Comparison of ENCODE assay signal across 10 cellular contexts in genomic region chr18:48930926-48931325, GRCh38. TPM values are rescaled to one million over a fixed set of nuclear protein-coding genes. Genes with fewer than 3 reads are reported as not detected.
DNase-seq lines count a peak whose midpoint lies in the region; FAIRE-seq and TF ChIP-seq lines count a peak whose summit lies in the region.
"Had no signal": no experiment of that assay in that cellular context is flagged by ENCODE, and none has a peak within 500 bp of the region (broad histone marks: within the 10 kb centered on the region; RNA-seq: fewer than 3 reads in every experiment).

No MANE protein-coding gene starts in this region.

- no peaks in the 10 kb centered on the region for H3K9me3 Mint-ChIP-seq in activated CD4-positive, alpha-beta T cell treated with anti-CD3 and anti-CD28 coated beads, Interleukin-2, amount 10 ng/mL, durations not matched to agents 7 days and 5 days
- H3K9me3 Mint-ChIP-seq in astrocyte (ENCODE audit: unreplicated experiment) (no peaks in the 10 kb centered on the region), type B pancreatic cell (no peaks in the 10 kb centered on the region)

- H3K56ac ChIP-seq in mesendoderm (ENCODE audit: low read length) = peak overlapping the region; percentile 35

- H3K79me2 ChIP-seq in astrocyte (ENCODE audit: insufficient read depth, low read length) (peaks cover 100% of the 10 kb centered on the region), mesendoderm (ENCODE audit: control insufficient read depth, insufficient read depth, low read length) (peaks cover 100% of the 10 kb centered on the region)

- H3K23ac ChIP-seq in mesendoderm (ENCODE audit: low read length) = no peak overlapping the region

- POLR2A ChIA-PET in activated CD4-positive, alpha-beta T cell treated with anti-CD3 and anti-CD28 coated beads, Interleukin-2, amount 10 ng/mL, durations not matched to agents 7 days and 5 days (lab: Charles Lee) = no interaction called here

- peaks cover 92% of the 10 kb centered on the region for H4K20me1 ChIP-seq in astrocyte (ENCODE audit: insufficient read depth, low read length)

- peaks cover 47% of the 10 kb centered on the region for H3K36me3 Mint-ChIP-seq in activated CD4-positive, alpha-beta T cell treated with anti-CD3 and anti-CD28 coated beads, Interleukin-2, amount 10 ng/mL, durations not matched to agents 7 days and 5 days (ENCODE audit: low read depth)
- H3K36me3 Mint-ChIP-seq in astrocyte (ENCODE audit: low read depth, unreplicated experiment) = peaks cover 29% of the 10 kb centered on the region
- peaks cover 18% of the 10 kb centered on the region for H3K36me3 Mint-ChIP-seq in type B pancreatic cell

- peaks cover 99% of the 10 kb centered on the region for H3K4me1 Mint-ChIP-seq in activated CD4-positive, alpha-beta T cell treated with anti-CD3 and anti-CD28 coated beads, Interleukin-2, amount 10 ng/mL, durations not matched to agents 7 days and 5 days
- H3K4me1 Mint-ChIP-seq in astrocyte (ENCODE audit: low read depth, unreplicated experiment) (peaks cover 94% of the 10 kb centered on the region), type B pancreatic cell (ENCODE audit: unreplicated experiment) (peaks cover 79% of the 10 kb centered on the region)

- no peak overlapping the region for H2AK5ac ChIP-seq in mesendoderm (ENCODE audit: low read length)

- TF ChIP-seq CTCF in astrocyte (IDR thresholded peaks at IDR 0.05; ENCODE audit: insufficient read depth, low read depth, low read length) (no peak), type B pancreatic cell (conservative IDR thresholded peaks at IDR 0.05) (no peak)

- CTCF ChIA-PET in activated CD4-positive, alpha-beta T cell treated with anti-CD3 and anti-CD28 coated beads, Interleukin-2, amount 10 ng/mL, durations not matched to agents 7 days and 5 days (lab: Charles Lee) = interaction anchor here (0.9 to 2.2 kb wide), 2 partner anchors 10 to 14 kb away, joined by 5 to 8 read pairs; no protein-coding TSS in a partner anchor

- no peak for DNase-seq in activated CD4-positive, alpha-beta T cell treated with anti-CD3 and anti-CD28 coated beads, Interleukin-2, amount 10 ng/mL, durations not matched to agents 7 days and 5 days
- no peak for DNase-seq in activated CD4-positive, alpha-beta T cell treated with anti-CD3 and anti-CD28 coated beads, Interleukin-2, amount 50 U/mL, for 48 hours
- no peak for DNase-seq in astrocyte (ENCODE audit: low read depth)
- DNase-seq in mesendoderm = peak; percentile 6
- DNase-seq in type B pancreatic cell (ENCODE audit: extremely low spot score, unreplicated experiment) = no peak
- no peak for DNase-seq in DMS79 (lab: John Stamatoyannopoulos, UW)
- DNase-seq in HUDEP-2 (lab: John Stamatoyannopoulos, UW; ENCODE audit: unreplicated experiment in 76 of 76) = no peak
- no peak for DNase-seq in GM03348 (ENCODE audit: low spot score)
- DNase-seq: NCI-H524 treated with DMSO at 0.1 percent for 48 hours had no signal

- H2BK5ac ChIP-seq in mesendoderm (ENCODE audit: low read length) = no peak overlapping the region

- no peaks in the 10 kb centered on the region for H3K9me3 ChIP-seq in astrocyte (ENCODE audit: insufficient read depth, low read depth, low read length)

- H3K9ac ChIP-seq in astrocyte (ENCODE audit: low read length) (peak overlapping the region; percentile 82), mesendoderm (ENCODE audit: low read length) (no peak overlapping the region)

- H2BK120ac ChIP-seq in mesendoderm (ENCODE audit: low read depth, low read length) = no peak overlapping the region

- no peaks in the 10 kb centered on the region for H3K27me3 Mint-ChIP-seq in activated CD4-positive, alpha-beta T cell treated with anti-CD3 and anti-CD28 coated beads, Interleukin-2, amount 10 ng/mL, durations not matched to agents 7 days and 5 days
- H3K27me3 Mint-ChIP-seq in astrocyte (ENCODE audit: low read depth, unreplicated experiment) = no peaks in the 10 kb centered on the region
- H3K27me3 Mint-ChIP-seq in type B pancreatic cell = no peaks in the 10 kb centered on the region

- no peak overlapping the region for H3K18ac ChIP-seq in mesendoderm (ENCODE audit: low read length)

- H3K4me1 ChIP-seq in astrocyte (ENCODE audit: insufficient read depth, low read length) (peaks cover 87% of the 10 kb centered on the region), mesendoderm (ENCODE audit: control insufficient read depth, low read depth, low read length) (peaks cover 76% of the 10 kb centered on the region)

- peaks cover 1% of the 10 kb centered on the region for H3K79me1 ChIP-seq in mesendoderm (ENCODE audit: low read length)

- no CpG with 5 or more reads among the region's 3 CpGs for WGBS in mesendoderm (ENCODE audit: extremely low coverage, insufficient coverage, low lambda C conversion rate)

- H3K36me3 ChIP-seq in astrocyte (ENCODE audit: insufficient read depth, low read length) (peaks cover 3% of the 10 kb centered on the region), mesendoderm (ENCODE audit: control insufficient read depth, insufficient read depth, low read length) (peaks cover 4% of the 10 kb centered on the region)

- H3K4me3 ChIP-seq in astrocyte (ENCODE audit: insufficient read depth, low read depth, low read length) = no peak overlapping the region
- H3K4me3 ChIP-seq in mesendoderm (ENCODE audit: low read length) = no peak overlapping the region

- H2BK15ac ChIP-seq in mesendoderm (replicated peaks; ENCODE audit: low read depth) = no peak overlapping the region

- H3K4ac ChIP-seq in mesendoderm (ENCODE audit: low read depth, low read length) = no peak overlapping the region

- H4K5ac ChIP-seq in mesendoderm (ENCODE audit: low read length) = no peak overlapping the region

- H3K4me2 ChIP-seq in astrocyte (ENCODE audit: low read length) (peak overlapping the region; percentile 79), mesendoderm (ENCODE audit: low read length) (no peak overlapping the region)

- peak overlapping the region; percentile 77 for H3K27ac Mint-ChIP-seq in activated CD4-positive, alpha-beta T cell treated with anti-CD3 and anti-CD28 coated beads, Interleukin-2, amount 10 ng/mL, durations not matched to agents 7 days and 5 days
- peak overlapping the region; percentile 96 for H3K27ac Mint-ChIP-seq in astrocyte (ENCODE audit: unreplicated experiment)
- peak overlapping the region; percentile 92 for H3K27ac Mint-ChIP-seq in type B pancreatic cell

- H3K4me3 Mint-ChIP-seq in activated CD4-positive, alpha-beta T cell treated with anti-CD3 and anti-CD28 coated beads, Interleukin-2, amount 10 ng/mL, durations not matched to agents 7 days and 5 days = no peak overlapping the region
- H3K4me3 Mint-ChIP-seq in astrocyte (ENCODE audit: unreplicated experiment) = peak overlapping the region; percentile 75
- peak overlapping the region; percentile 80 for H3K4me3 Mint-ChIP-seq in type B pancreatic cell

- H3K27me3 ChIP-seq in astrocyte (ENCODE audit: insufficient read depth, low read length) = no peaks in the 10 kb centered on the region
- H3K27me3 ChIP-seq in mesendoderm (ENCODE audit: insufficient read depth, low read length, poor library complexity) = no peaks in the 10 kb centered on the region

- H4K8ac ChIP-seq in mesendoderm (ENCODE audit: low read depth, low read length) = no peak overlapping the region

- H3K27ac ChIP-seq in astrocyte (ENCODE audit: low read depth, low read length) (peak overlapping the region; percentile 90), mesendoderm (ENCODE audit: low read depth, low read length) (no peak overlapping the region)

- peak; percentile 17 for FAIRE-seq in astrocyte (lab: Jason Lieb, UNC)
- FAIRE-seq: endometrium had no signal

- no peak overlapping the region for H2AFZ ChIP-seq in astrocyte (ENCODE audit: low read depth, low read length)

RNA-seq across cellular contexts. Expression of gene SMAD7, which starts 19.8 kb away (rescaled TPM):
- total RNA-seq in activated CD4-positive, alpha-beta T cell treated with anti-CD3 and anti-CD28 coated beads, Interleukin-2, amount 10 ng/mL, durations not matched to agents 7 days and 5 days = 10 to 100 TPM; 19.5 to 21.7 TPM
- total RNA-seq in astrocyte (62.9 and 76.2 TPM in 2 replicates), type B pancreatic cell (ENCODE audit: low replicate concordance) (17.8 and 30.9 TPM in 2 replicates)
- 25.8 TPM for polyA plus RNA-seq in mesendoderm (2013, experiment 1 of 2)
- polyA plus RNA-seq in mesendoderm (2013, experiment 2 of 2) = 23.8 TPM
